In the genomic region with DNA sequence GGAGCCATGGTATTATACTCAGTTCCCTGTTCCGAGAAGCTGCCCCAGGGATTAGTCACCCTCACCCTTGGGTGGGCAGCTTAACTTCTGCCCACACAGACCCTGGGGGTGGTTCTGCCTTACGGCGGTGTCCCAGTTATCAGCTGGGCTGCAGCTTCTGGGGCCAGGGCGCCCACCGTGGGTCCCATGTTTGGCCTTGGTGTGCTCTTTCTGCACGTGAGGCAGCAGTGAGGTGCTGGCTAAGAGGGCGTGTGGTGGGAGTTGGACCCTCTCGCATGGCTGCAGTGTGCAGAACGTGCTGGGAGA, we compare ENCODE assay signal across 21 cellular contexts. TPM values are rescaled to one million over a fixed set of nuclear protein-coding genes. Genes with fewer than 3 reads are reported as not detected.
DNase-seq lines count a peak whose midpoint lies in the region; ATAC-seq, FAIRE-seq and TF ChIP-seq lines count a peak whose summit lies in the region.
"Had no signal": no experiment of that assay in that cellular context is flagged by ENCODE, and none has a peak within 500 bp of the region (broad histone marks: within the 10 kb centered on the region; RNA-seq: fewer than 3 reads in every experiment).

No MANE protein-coding gene starts in this region.

- peaks cover 25% of the 10 kb centered on the region for H3K27me3 Mint-ChIP-seq in GM23338 (ENCODE audit: insufficient read depth, low read depth, poor library complexity)
- no peaks in the 10 kb centered on the region for H3K27me3 Mint-ChIP-seq in activated CD8-positive, alpha-beta T cell treated with anti-CD3 and anti-CD28 coated beads for 36 hours

- H3K4me3 Mint-ChIP-seq in GM23338: no peak overlapping the region
- H3K4me3 Mint-ChIP-seq in activated CD8-positive, alpha-beta T cell treated with anti-CD3 and anti-CD28 coated beads for 36 hours: no peak overlapping the region
- H3K4me3 Mint-ChIP-seq: CD4-positive, CD25-positive, alpha-beta regulatory T cell had no signal

- H2BK120ac ChIP-seq in mesenchymal stem cell (ENCODE audit: low read depth, low read length): no peak overlapping the region

- no peaks in the 10 kb centered on the region for H3K9me2 ChIP-seq in GM23338 (ENCODE audit: insufficient read depth)

- intact Hi-C loops in activated CD8-positive, alpha-beta T cell treated with anti-CD3 and anti-CD28 coated beads for 36 hours (cut with micrococcal nuclease): no loop called here

- POLR2A ChIA-PET in GM10248 (lab: Yijun Ruan, JAX): no interaction called here
- POLR2A ChIA-PET in activated CD8-positive, alpha-beta T cell treated with anti-CD3 and anti-CD28 coated beads for 36 hours (lab: Charles Lee): no interaction called here

- TF ChIP-seq CTCF in GM23338 (conservative IDR thresholded peaks at IDR 0.05; ENCODE audit: low read depth in 2 of 2) (no peak), GM10248 (IDR thresholded peaks at IDR 0.05; ENCODE audit: control extremely low read depth, extremely low read depth, low read depth, missing control alignments) (no peak)
- TF ChIP-seq CTCF in activated CD8-positive, alpha-beta T cell treated with anti-CD3 and anti-CD28 coated beads for 36 hours (IDR thresholded peaks at IDR 0.05): no peak

- H2AK5ac ChIP-seq in mesenchymal stem cell (ENCODE audit: low read length, severe bottlenecking): peak overlapping the region; percentile 51

- no peak for FAIRE-seq in frontal cortex (lab: Jason Lieb, UNC)
- no peak for FAIRE-seq in H54 (lab: Jason Lieb, UNC)
- FAIRE-seq: A549, GM12878, GM18507, GM19239, K562 had no signal

- no peak overlapping the region for H2BK5ac ChIP-seq in mesenchymal stem cell (ENCODE audit: low read depth, low read length, poor library complexity, severe bottlenecking)

- H2AFZ ChIP-seq in GM23338: no peak overlapping the region
- no peak overlapping the region for H2AFZ ChIP-seq in mesenchymal stem cell (ENCODE audit: low read depth, low read length)

- 0 out of 2 replicates have a peak, but pooled peaks cover 4% of the 10 kb centered on the region for H3F3A ChIP-seq in GM23338 (replicated peaks; ENCODE audit: low read depth)

- ATAC-seq in GM23338: no peak
- no peak for ATAC-seq in activated CD8-positive, alpha-beta T cell treated with anti-CD3 and anti-CD28 coated beads for 36 hours
- ATAC-seq: GM12878 had no signal

- H3K14ac ChIP-seq in mesenchymal stem cell (ENCODE audit: low read length in 2 of 2): no peak overlapping the region

- H3K9me3 Mint-ChIP-seq in GM23338: no peaks in the 10 kb centered on the region
- no peaks in the 10 kb centered on the region for H3K9me3 Mint-ChIP-seq in activated CD8-positive, alpha-beta T cell treated with anti-CD3 and anti-CD28 coated beads for 36 hours
- H3K9me3 Mint-ChIP-seq: CD4-positive, CD25-positive, alpha-beta regulatory T cell had no signal

- no peak overlapping the region for H3K27ac Mint-ChIP-seq in GM23338
- no peak overlapping the region for H3K27ac Mint-ChIP-seq in activated CD8-positive, alpha-beta T cell treated with anti-CD3 and anti-CD28 coated beads for 36 hours
- H3K27ac Mint-ChIP-seq: CD4-positive, CD25-positive, alpha-beta regulatory T cell had no signal

- TF ChIP-seq POLR2A in H54 (IDR thresholded peaks at IDR 0.05; ENCODE audit: low read depth, low read length): no peak

- peaks cover 3% of the 10 kb centered on the region; the same call in 1 of the 3 replicates for H3K36me3 Mint-ChIP-seq in GM23338 (ENCODE audit: low read depth)
- peaks cover 2% of the 10 kb centered on the region for H3K36me3 Mint-ChIP-seq in activated CD8-positive, alpha-beta T cell treated with anti-CD3 and anti-CD28 coated beads for 36 hours (ENCODE audit: low read depth)

- H3K27me3 ChIP-seq in GM23338 (ENCODE audit: insufficient read depth) (no peaks in the 10 kb centered on the region), mesenchymal stem cell (ENCODE audit: control insufficient read depth in 1 of 2, insufficient read depth in 1 of 2, low read length in 2 of 2) (no peaks in the 10 kb centered on the region), skeletal muscle satellite cell (ENCODE audit: control insufficient read depth, insufficient read depth, low read length) (no peaks in the 10 kb centered on the region)

- H3K9ac ChIP-seq in mesenchymal stem cell (ENCODE audit: low read length) (no peak overlapping the region), skeletal muscle satellite cell (ENCODE audit: low read depth, low read length) (no peak overlapping the region)

- H3K79me2 ChIP-seq in GM23338 (replicated peaks; ENCODE audit: insufficient read depth): no peaks in the 10 kb centered on the region; the same call in 1 of the 2 replicates

- H4K20me1 ChIP-seq in GM23338 (replicated peaks; ENCODE audit: insufficient read depth): no peaks in the 10 kb centered on the region; the same call in 1 of the 2 replicates

- CTCF ChIA-PET in GM10248 (lab: Yijun Ruan, JAX): no interaction called here
- CTCF ChIA-PET in activated CD8-positive, alpha-beta T cell treated with anti-CD3 and anti-CD28 coated beads for 36 hours (lab: Charles Lee): no interaction called here

- H3K27ac ChIP-seq in GM23338 (ENCODE audit: low read depth) (0 out of 2 replicates have a peak overlapping the region, but pooled peaks have one; percentile 39), cingulate gyrus (ENCODE audit: low read depth, low read length) (peak overlapping the region; percentile 71), mesenchymal stem cell (ENCODE audit: low read length, poor library complexity, severe bottlenecking) (no peak overlapping the region)
- H3K27ac ChIP-seq: A549 had no signal

- no peaks in the 10 kb centered on the region for H3K36me3 ChIP-seq in GM23338 (ENCODE audit: insufficient read depth)
- H3K36me3 ChIP-seq in mesenchymal stem cell (ENCODE audit: control insufficient read depth in 1 of 2, insufficient read depth in 2 of 2, low read depth in 1 of 2, low read length in 2 of 2): peaks cover 11 to 16% of the 10 kb centered on the region in 2 experiments
- peaks cover 26% of the 10 kb centered on the region for H3K36me3 ChIP-seq in skeletal muscle satellite cell (ENCODE audit: insufficient read depth, low read length)

- H3K4me3 ChIP-seq in GM23338 (no peak overlapping the region), mesenchymal stem cell (ENCODE audit: insufficient read depth in 1 of 2, low read depth in 1 of 2, low read length in 2 of 2) (no peak overlapping the region), skeletal muscle satellite cell (ENCODE audit: low read length) (no peak overlapping the region)
- H3K4me3 ChIP-seq: A549, GM12878, HAP-1, K562 had no signal

- no peak overlapping the region for H4K91ac ChIP-seq in mesenchymal stem cell (ENCODE audit: low read length)

- H3K4me1 Mint-ChIP-seq in GM23338: peaks cover 41% of the 10 kb centered on the region
- H3K4me1 Mint-ChIP-seq in activated CD8-positive, alpha-beta T cell treated with anti-CD3 and anti-CD28 coated beads for 36 hours (ENCODE audit: low read depth): peaks cover 1% of the 10 kb centered on the region

- no peak overlapping the region for H3K23ac ChIP-seq in mesenchymal stem cell (ENCODE audit: low read length in 2 of 2)

- H3K9me3 ChIP-seq in mesenchymal stem cell (ENCODE audit: control insufficient read depth, low read length) (no peaks in the 10 kb centered on the region), skeletal muscle satellite cell (replicated peaks; ENCODE audit: low read length) (no peaks in the 10 kb centered on the region)
- H3K9me3 ChIP-seq: A549, HAP-1 had no signal

- 94% methylated on average over 9 of the region's 9 CpGs for WGBS in mesenchymal stem cell

- H2BK12ac ChIP-seq in mesenchymal stem cell (ENCODE audit: low read length in 2 of 2): no peak overlapping the region

- DNase-seq in GM23338 (ENCODE audit: low spot score) (no peak), mesenchymal stem cell (no peak), GM10248 (ENCODE audit: extremely low spot score) (no peak), frontal cortex (ENCODE audit: low spot score in 2 of 2) (no peak), H54 (ENCODE audit: insufficient read length, low spot score) (no peak)
- no peak for DNase-seq in activated CD8-positive, alpha-beta T cell treated with anti-CD3 and anti-CD28 coated beads for 36 hours
- DNase-seq: AML-193; CD4-positive, CD25-positive, alpha-beta regulatory T cell; DMS53; NCI-H1048; NCI-H146; NCI-H2081 treated with DMSO at 0.1 percent for 48 hours; NCI-H524 had no signal

- no peak overlapping the region for H3K4ac ChIP-seq in mesenchymal stem cell (ENCODE audit: low read depth in 1 of 2, low read length in 2 of 2)

- H2BK15ac ChIP-seq in mesenchymal stem cell (ENCODE audit: low read depth, poor library complexity, severe bottlenecking): no peak overlapping the region

- peaks cover 21% of the 10 kb centered on the region for H3K79me1 ChIP-seq in mesenchymal stem cell (replicated peaks; ENCODE audit: low read length, poor library complexity, severe bottlenecking)

- H3K4me1 ChIP-seq in GM23338 (ENCODE audit: insufficient read depth): peaks cover 10% of the 10 kb centered on the region
- peaks cover 45% of the 10 kb centered on the region for H3K4me1 ChIP-seq in mesenchymal stem cell (ENCODE audit: control insufficient read depth, insufficient read depth, low read depth, low read length)
- H3K4me1 ChIP-seq in skeletal muscle satellite cell (ENCODE audit: control insufficient read depth, insufficient read depth, low read length): peaks cover 32% of the 10 kb centered on the region
- H3K4me1 ChIP-seq: A549, HAP-1 had no signal

- no peak overlapping the region for H4K8ac ChIP-seq in mesenchymal stem cell (ENCODE audit: low read length)

- H3K18ac ChIP-seq in mesenchymal stem cell (ENCODE audit: low read depth in 1 of 2, low read length in 2 of 2): no peak overlapping the region

- H3K4me2 ChIP-seq in GM23338 (no peak overlapping the region), mesenchymal stem cell (ENCODE audit: low read length, poor library complexity, severe bottlenecking) (no peak overlapping the region), skeletal muscle satellite cell (ENCODE audit: low read length) (peak overlapping the region; percentile 74)
- H3K4me2 ChIP-seq: A549 had no signal

TF ChIP-seq in GM23338, 12 proteins besides CTCF, POLR2A, EP300 and RAD21 (continues in another document):
- TF ChIP-seq EZH2phosphoT487 (IDR thresholded peaks at IDR 0.05; ENCODE audit: unreplicated experiment) (no peak), STAT1 (IDR thresholded peaks at IDR 0.05; ENCODE audit: unreplicated experiment) (no peak)

RNA-seq across cellular contexts. Expression of gene RAB11FIP3, which starts 46.7 kb away (rescaled TPM):
- total RNA-seq in GM23338 (2014; rRNA removed; shearing (Covaris generic)): 27.9 and 29.2 TPM in 2 replicates
- polyA plus RNA-seq in GM23338 (2016; fragmentation: Nextera tagmentation; extraction: Ambion mirVana): 3.2 and 4.4 TPM in 2 replicates
- polyA plus RNA-seq in mesenchymal stem cell (2013, experiment 1 of 2): 15.0 TPM
- 14.4 TPM for polyA plus RNA-seq in mesenchymal stem cell (2013, experiment 2 of 2)
- total RNA-seq in skeletal muscle satellite cell (2012; rRNA removed): 12.9 and 15.2 TPM in 2 replicates
- total RNA-seq in frontal cortex: 26.5 TPM
- total RNA-seq in activated CD8-positive, alpha-beta T cell treated with anti-CD3 and anti-CD28 coated beads for 36 hours: 10 to 100 TPM; 18.7 to 20.4 TPM

RNA-seq across cellular contexts. Expression of gene CAPN15, which starts 55.4 kb away (rescaled TPM):
- total RNA-seq in GM23338 (2014; rRNA removed; shearing (Covaris generic)): 142 and 164 TPM in 2 replicates
- polyA plus RNA-seq in GM23338 (2016; fragmentation: Nextera tagmentation; extraction: Ambion mirVana): 27.3 and 30.7 TPM in 2 replicates
- polyA plus RNA-seq in mesenchymal stem cell (2013, experiment 1 of 2): 22.1 TPM
- polyA plus RNA-seq in mesenchymal stem cell (2013, experiment 2 of 2): 19.9 TPM
- total RNA-seq in skeletal muscle satellite cell (2012; rRNA removed): 48.9 and 51.5 TPM in 2 replicates
- 7.3 TPM for total RNA-seq in frontal cortex
- 10 to 100 TPM; 76.4 to 81.2 TPM for total RNA-seq in activated CD8-positive, alpha-beta T cell treated with anti-CD3 and anti-CD28 coated beads for 36 hours
